ENCODE assay signal across 28 cellular contexts in the genomic region with DNA sequence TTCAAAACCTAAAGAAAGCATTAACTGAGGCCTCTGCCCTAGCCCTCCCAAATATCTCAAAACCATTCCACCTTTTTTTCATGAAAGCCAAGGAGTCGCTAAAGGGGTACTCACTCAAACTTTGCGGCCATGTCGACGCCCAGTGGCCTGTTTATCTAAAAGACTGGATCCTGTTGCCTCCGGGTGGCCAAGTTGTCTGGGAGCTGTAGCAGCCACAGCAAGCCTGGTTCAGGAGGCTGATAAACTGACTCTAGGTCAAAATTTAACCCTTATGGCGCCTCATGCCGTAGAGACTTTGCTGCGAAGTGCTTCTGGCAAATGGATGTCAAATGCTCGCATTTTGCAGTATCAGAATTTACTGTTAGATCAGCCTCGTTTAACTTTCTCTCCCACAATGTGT.
"Had no signal": no experiment of that assay in that cellular context is flagged by ENCODE, and none has a peak within 500 bp of the region (broad histone marks: within the 10 kb centered on the region; RNA-seq: fewer than 3 reads in every experiment).

No MANE protein-coding gene starts in this region.

- H3K4me3 Mint-ChIP-seq: activated CD8-positive, alpha-beta T cell treated with anti-CD3 and anti-CD28 coated beads, Interleukin-2, amount 10 ng/mL, durations not matched to agents 7 days and 5 days; activated naive CD4-positive, alpha-beta T cell treated with anti-CD3 and anti-CD28 coated beads, Interleukin-2, amount 50 U/mL, for 24 hours; activated naive CD8-positive, alpha-beta T cell treated with anti-CD3 and anti-CD28 coated beads, Interleukin-2, amount 10 ng/mL, durations not matched to agents 7 days and 5 days; activated T-cell treated with anti-CD3 and anti-CD28 coated beads, Interleukin-2, amount 50 U/mL, for 24 hours; T-cell had no signal

- H3K4me3 ChIP-seq: ascending aorta, cardiac muscle cell, Peyer's patch had no signal

- DNase-seq: activated CD4-positive, alpha-beta T cell treated with anti-CD3 and anti-CD28 coated beads for 1 hour; activated CD4-positive, alpha-beta T cell treated with anti-CD3 and anti-CD28 coated beads for 48 hours; activated CD4-positive, alpha-beta T cell treated with anti-CD3 and anti-CD28 coated beads, Interleukin-2, amount 50 U/mL, for 48 hours; activated CD4-positive, CD25-positive, alpha-beta regulatory T cell; activated CD8-positive, alpha-beta T cell treated with anti-CD3 and anti-CD28 coated beads, Interleukin-2, amount 10 ng/mL, durations not matched to agents 7 days and 5 days; activated gamma-delta T cell; activated naive CD4-positive, alpha-beta T cell treated with Interleukin-2 at 50 U/mL for 16 hours; activated naive CD8-positive, alpha-beta T cell treated with anti-CD3 and anti-CD28 coated beads, Interleukin-2, amount 10 ng/mL, durations not matched to agents 7 days and 5 days; activated T-cell treated with anti-CD3 and anti-CD28 coated beads, Interleukin-2, amount 50 U/mL, for 24 hours; amygdala; KBM-7; NCI-H1105; NCI-H1417 treated with DMSO at 0.1 percent for 48 hours; NCI-H187 treated with DMSO at 0.1 percent for 48 hours; NCI-H2081; NCI-H226; NCI-H524 treated with DMSO at 0.1 percent for 48 hours; Peyer's patch; SHP77 treated with DMSO at 0.1 percent for 48 hours; T-cell; T-helper 2 cell; T-helper 9 cell; WERI-Rb-1 had no signal

- H3K27me3 ChIP-seq: ascending aorta, cardiac muscle cell, Peyer's patch had no signal

- H3K9me3 Mint-ChIP-seq: activated naive CD4-positive, alpha-beta T cell treated with anti-CD3 and anti-CD28 coated beads, Interleukin-2, amount 50 U/mL, for 24 hours; activated naive CD8-positive, alpha-beta T cell treated with anti-CD3 and anti-CD28 coated beads, Interleukin-2, amount 10 ng/mL, durations not matched to agents 7 days and 5 days; activated T-cell treated with anti-CD3 and anti-CD28 coated beads, Interleukin-2, amount 50 U/mL, for 24 hours; activated T-helper 2 cell treated with anti-CD3 and anti-CD28 coated beads, Interferon-gamma antibody, Interleukin-2, Interleukin-4, amounts not matched to agents 10 μg/mL and 5 μg/mL and 100 μg/mL, durations not matched to agents 14 hours and 24 hours and 36 hours; T-cell had no signal

- H3K27ac Mint-ChIP-seq: activated CD8-positive, alpha-beta T cell treated with anti-CD3 and anti-CD28 coated beads, Interleukin-2, amount 10 ng/mL, durations not matched to agents 7 days and 5 days; activated naive CD4-positive, alpha-beta T cell treated with anti-CD3 and anti-CD28 coated beads, Interleukin-2, amount 50 U/mL, for 24 hours; activated naive CD8-positive, alpha-beta T cell treated with anti-CD3 and anti-CD28 coated beads, Interleukin-2, amount 10 ng/mL, durations not matched to agents 7 days and 5 days; activated T-cell treated with anti-CD3 and anti-CD28 coated beads, Interleukin-2, amount 50 U/mL, for 24 hours; activated T-helper 2 cell treated with anti-CD3 and anti-CD28 coated beads, Interferon-gamma antibody, Interleukin-2, Interleukin-4, amounts not matched to agents 10 μg/mL and 5 μg/mL and 100 μg/mL, durations not matched to agents 14 hours and 24 hours and 36 hours; T-cell had no signal

- H3K27ac ChIP-seq: ascending aorta, cardiac muscle cell, Peyer's patch, WERI-Rb-1 had no signal

- H3K36me3 Mint-ChIP-seq: activated naive CD8-positive, alpha-beta T cell treated with anti-CD3 and anti-CD28 coated beads, Interleukin-2, amount 10 ng/mL, durations not matched to agents 7 days and 5 days; T-cell had no signal

- H3K36me3 ChIP-seq: ascending aorta, cardiac muscle cell, Peyer's patch, WERI-Rb-1 had no signal

- H3K9me3 ChIP-seq: ascending aorta, Peyer's patch had no signal

- ATAC-seq: activated CD8-positive, alpha-beta T cell treated with anti-CD3 and anti-CD28 coated beads, Interleukin-2, amount 10 ng/mL, durations not matched to agents 7 days and 5 days; SK-N-SH treated with all-trans-retinoic acid at 6 μM for 48 hours had no signal

- H3K27me3 Mint-ChIP-seq: activated naive CD4-positive, alpha-beta T cell treated with anti-CD3 and anti-CD28 coated beads, Interleukin-2, amount 50 U/mL, for 24 hours; activated naive CD8-positive, alpha-beta T cell treated with anti-CD3 and anti-CD28 coated beads, Interleukin-2, amount 10 ng/mL, durations not matched to agents 7 days and 5 days; activated T-cell treated with anti-CD3 and anti-CD28 coated beads, Interleukin-2, amount 50 U/mL, for 24 hours; T-cell had no signal

- H3K4me1 Mint-ChIP-seq: activated naive CD4-positive, alpha-beta T cell treated with anti-CD3 and anti-CD28 coated beads, Interleukin-2, amount 50 U/mL, for 24 hours had no signal

- H3K4me1 ChIP-seq: ascending aorta, Peyer's patch had no signal
